ENCODE assay signal across 34 cellular contexts in genomic region chr1:81379430-81379829, GRCh38.
"Had no signal": no experiment of that assay in that cellular context is flagged by ENCODE, and none has a peak within 500 bp of the region (broad histone marks: within the 10 kb centered on the region; RNA-seq: fewer than 3 reads in every experiment).

No MANE protein-coding gene starts in this region.

- H3K9ac ChIP-seq: KMS-11 had no signal

- H3K4me2 ChIP-seq: KMS-11, PC-9 had no signal

- H3K36me3 ChIP-seq: brain microvascular endothelial cell had no signal

- H3K27ac Mint-ChIP-seq: activated CD4-positive, alpha-beta memory T cell treated with anti-CD3 and anti-CD28 coated beads, Interleukin-2, amount 10 ng/mL, durations not matched to agents 7 days and 5 days; activated CD8-positive, alpha-beta memory T cell treated with anti-CD3 and anti-CD28 coated beads, Interleukin-2, amount 10 ng/mL, durations not matched to agents 7 days and 5 days; activated naive CD4-positive, alpha-beta T cell treated with anti-CD3 and anti-CD28 coated beads, Interleukin-2, amount 10 ng/mL, durations not matched to agents 7 days and 5 days; activated naive CD8-positive, alpha-beta T cell; activated naive CD8-positive, alpha-beta T cell treated with anti-CD3 and anti-CD28 coated beads, Interleukin-2, amount 50 U/mL, for 24 hours had no signal

- H3K4me3 ChIP-seq: PC-9 had no signal

- H3K4me3 Mint-ChIP-seq: activated CD4-positive, alpha-beta memory T cell treated with anti-CD3 and anti-CD28 coated beads, Interleukin-2, amount 10 ng/mL, durations not matched to agents 7 days and 5 days; activated CD8-positive, alpha-beta memory T cell treated with anti-CD3 and anti-CD28 coated beads, Interleukin-2, amount 10 ng/mL, durations not matched to agents 7 days and 5 days; activated naive CD4-positive, alpha-beta T cell treated with anti-CD3 and anti-CD28 coated beads, Interleukin-2, amount 10 ng/mL, durations not matched to agents 7 days and 5 days; activated naive CD8-positive, alpha-beta T cell; activated naive CD8-positive, alpha-beta T cell treated with anti-CD3 and anti-CD28 coated beads, Interleukin-2, amount 50 U/mL, for 24 hours had no signal

- DNase-seq: activated CD4-positive, alpha-beta memory T cell treated with anti-CD3 and anti-CD28 coated beads, Interleukin-2, amount 10 ng/mL, durations not matched to agents 7 days and 5 days; activated CD4-positive, alpha-beta T cell treated with anti-CD3 and anti-CD28 coated beads for 1 hour; activated CD4-positive, alpha-beta T cell treated with anti-CD3 and anti-CD28 coated beads for 48 hours; activated CD4-positive, CD25-positive, alpha-beta regulatory T cell; activated CD8-positive, alpha-beta memory T cell treated with anti-CD3 and anti-CD28 coated beads for 24 hours; activated CD8-positive, alpha-beta memory T cell treated with anti-CD3 and anti-CD28 coated beads, Interleukin-2, amount 10 ng/mL, durations not matched to agents 7 days and 5 days; activated CD8-positive, alpha-beta memory T cell treated with anti-CD3 and anti-CD28 coated beads, Interleukin-2, amount 50 U/mL, for 48 hours; activated effector memory CD4-positive, alpha-beta T cell treated with Interleukin-2 at 50 U/mL for 16 hours; activated naive CD4-positive, alpha-beta T cell treated with anti-CD3 and anti-CD28 coated beads, Interleukin-2, amount 10 ng/mL, durations not matched to agents 7 days and 5 days; activated naive CD8-positive, alpha-beta T cell treated with anti-CD3 and anti-CD28 coated beads, Interleukin-2, amount 50 U/mL, for 24 hours; activated T-cell treated with anti-CD3 and anti-CD28 coated beads, Interleukin-2, amount 50 U/mL, for 48 hours; anterior cingulate cortex; brain microvascular endothelial cell; central memory CD4-positive, alpha-beta T cell; MM.1S; MV-4-11; NCI-H1092; NCI-H1436 treated with DMSO at 0.1 percent for 48 hours; NCI-H1694 treated with DMSO at 0.1 percent for 48 hours; NCI-H2081; NCI-H2171 treated with DMSO at 0.1 percent for 48 hours; NCI-H2227 treated with DMSO at 0.1 percent for 48 hours; NCI-H446 treated with DMSO at 0.1 percent for 48 hours; NCI-H524; NK-92 treated with Interleukin-12 subunit alpha and Interleukin-12 subunit beta, amount 100 ng/mL, for 24 hours; PC-9; SW 1271; T-helper 1 cell; T-helper 2 cell; T-helper 9 cell had no signal

- H3K4me1 Mint-ChIP-seq: activated CD4-positive, alpha-beta memory T cell treated with anti-CD3 and anti-CD28 coated beads, Interleukin-2, amount 10 ng/mL, durations not matched to agents 7 days and 5 days; activated CD8-positive, alpha-beta memory T cell treated with anti-CD3 and anti-CD28 coated beads, Interleukin-2, amount 10 ng/mL, durations not matched to agents 7 days and 5 days; activated naive CD4-positive, alpha-beta T cell treated with anti-CD3 and anti-CD28 coated beads, Interleukin-2, amount 10 ng/mL, durations not matched to agents 7 days and 5 days; activated naive CD8-positive, alpha-beta T cell treated with anti-CD3 and anti-CD28 coated beads, Interleukin-2, amount 50 U/mL, for 24 hours had no signal

- H3K36me3 Mint-ChIP-seq: activated CD8-positive, alpha-beta memory T cell treated with anti-CD3 and anti-CD28 coated beads, Interleukin-2, amount 10 ng/mL, durations not matched to agents 7 days and 5 days; activated naive CD4-positive, alpha-beta T cell treated with anti-CD3 and anti-CD28 coated beads, Interleukin-2, amount 10 ng/mL, durations not matched to agents 7 days and 5 days; activated naive CD8-positive, alpha-beta T cell had no signal

- H3K27me3 Mint-ChIP-seq: activated CD4-positive, alpha-beta memory T cell treated with anti-CD3 and anti-CD28 coated beads, Interleukin-2, amount 10 ng/mL, durations not matched to agents 7 days and 5 days; activated CD8-positive, alpha-beta memory T cell treated with anti-CD3 and anti-CD28 coated beads, Interleukin-2, amount 10 ng/mL, durations not matched to agents 7 days and 5 days; activated naive CD4-positive, alpha-beta T cell treated with anti-CD3 and anti-CD28 coated beads, Interleukin-2, amount 10 ng/mL, durations not matched to agents 7 days and 5 days; activated naive CD8-positive, alpha-beta T cell; activated naive CD8-positive, alpha-beta T cell treated with anti-CD3 and anti-CD28 coated beads, Interleukin-2, amount 50 U/mL, for 24 hours had no signal

- H2AFZ ChIP-seq: PC-9 had no signal

- H3K27me3 ChIP-seq: brain microvascular endothelial cell had no signal

- H3K9me3 Mint-ChIP-seq: activated naive CD8-positive, alpha-beta T cell treated with anti-CD3 and anti-CD28 coated beads, Interleukin-2, amount 50 U/mL, for 24 hours had no signal

- H3K27ac ChIP-seq: brain microvascular endothelial cell, KMS-11, PC-9, RWPE1, VCaP had no signal
